Comparison of ENCODE assay signal across 26 cellular contexts in genomic region chr6:29200767-29201662, GRCh38. TPM values are rescaled to one million over a fixed set of nuclear protein-coding genes. Genes with fewer than 3 reads are reported as not detected.
"Had no signal": no experiment of that assay in that cellular context is flagged by ENCODE, and none has a peak within 500 bp of the region (broad histone marks: within the 10 kb centered on the region; RNA-seq: fewer than 3 reads in every experiment).

No MANE protein-coding gene starts in this region.

- H3K27ac ChIP-seq: SJSA1 had no signal

- H3K4me1 Mint-ChIP-seq: activated naive CD8-positive, alpha-beta T cell treated with anti-CD3 and anti-CD28 coated beads for 36 hours had no signal

- H3K9me3 Mint-ChIP-seq: activated CD8-positive, alpha-beta T cell treated with anti-CD3 and anti-CD28 coated beads for 36 hours; activated naive CD4-positive, alpha-beta T cell treated with anti-CD3 and anti-CD28 coated beads, Interleukin-2, amount 10 ng/mL, durations not matched to agents 7 days and 5 days; activated naive CD8-positive, alpha-beta T cell treated with anti-CD3 and anti-CD28 coated beads for 36 hours; activated T-cell treated with anti-CD3 and anti-CD28 coated beads, Interleukin-2, amount 50 U/mL, for 72 hours; activated T-helper 2 cell treated with anti-CD3 and anti-CD28 coated beads, Interferon-gamma antibody, Interleukin-2, Interleukin-4, amounts not matched to agents 10 μg/mL and 5 μg/mL and 100 μg/mL, durations not matched to agents 14 hours and 24 hours and 36 hours; T-helper 1 cell treated with Interleukin-12 subunit alpha and Interleukin-12 subunit beta and Interleukin-4 antibody, amounts not matched to agents 30 μg/mL and 1 μg/mL, for 36 hours had no signal

- H3K36me3 Mint-ChIP-seq: activated naive CD4-positive, alpha-beta T cell treated with anti-CD3 and anti-CD28 coated beads, Interleukin-2, amount 10 ng/mL, durations not matched to agents 7 days and 5 days; activated naive CD8-positive, alpha-beta T cell treated with anti-CD3 and anti-CD28 coated beads for 36 hours; IgD-negative memory B cell had no signal

- DNase-seq: activated CD4-positive, alpha-beta T cell treated with anti-CD3 and anti-CD28 coated beads for 4 hours; activated CD8-positive, alpha-beta memory T cell treated with anti-CD3 and anti-CD28 coated beads, Interleukin-2, amount 50 U/mL, for 4 hours; activated CD8-positive, alpha-beta T cell treated with anti-CD3 and anti-CD28 coated beads for 36 hours; activated gamma-delta T cell treated with Interleukin-2 at 50 U/mL for 16 hours; activated naive CD4-positive, alpha-beta T cell treated with anti-CD3 and anti-CD28 coated beads, Interleukin-2, amount 10 ng/mL, durations not matched to agents 7 days and 5 days; activated naive CD8-positive, alpha-beta T cell treated with anti-CD3 and anti-CD28 coated beads for 36 hours; activated T-cell treated with anti-CD3 and anti-CD28 coated beads, Interleukin-2, amount 50 U/mL, for 72 hours; KG1; NCI-H1048; NCI-H1417; NCI-H1694; NCI-H2029; NCI-H2107; NCI-H2171 treated with DMSO at 0.1 percent for 48 hours; NCI-H345; NCI-H510A; NCI-H526 treated with DMSO at 0.1 percent for 48 hours; PC-3 had no signal

- H3K4me3 ChIP-seq: SJSA1 had no signal

- H3K27ac Mint-ChIP-seq: activated CD8-positive, alpha-beta T cell treated with anti-CD3 and anti-CD28 coated beads for 36 hours; activated naive CD4-positive, alpha-beta T cell treated with anti-CD3 and anti-CD28 coated beads, Interleukin-2, amount 10 ng/mL, durations not matched to agents 7 days and 5 days; activated naive CD8-positive, alpha-beta T cell treated with anti-CD3 and anti-CD28 coated beads for 36 hours; activated T-cell treated with anti-CD3 and anti-CD28 coated beads, Interleukin-2, amount 50 U/mL, for 72 hours; activated T-helper 2 cell treated with anti-CD3 and anti-CD28 coated beads, Interferon-gamma antibody, Interleukin-2, Interleukin-4, amounts not matched to agents 10 μg/mL and 5 μg/mL and 100 μg/mL, durations not matched to agents 14 hours and 24 hours and 36 hours; IgD-negative memory B cell; T-helper 1 cell treated with Interleukin-12 subunit alpha and Interleukin-12 subunit beta and Interleukin-4 antibody, amounts not matched to agents 30 μg/mL and 1 μg/mL, for 36 hours had no signal

- H3K27me3 Mint-ChIP-seq: activated naive CD4-positive, alpha-beta T cell treated with anti-CD3 and anti-CD28 coated beads, Interleukin-2, amount 10 ng/mL, durations not matched to agents 7 days and 5 days had no signal

- ATAC-seq: activated CD4-positive, CD25-positive, alpha-beta regulatory T cell treated with anti-CD3 and anti-CD28 coated beads, Interleukin-2, amount 50 U/mL, for 24 hours; activated CD8-positive, alpha-beta T cell treated with anti-CD3 and anti-CD28 coated beads for 36 hours; activated T-cell treated with anti-CD3 and anti-CD28 coated beads, Interleukin-2, amount 50 U/mL, for 72 hours; PC-3; SK-N-SH treated with all-trans-retinoic acid at 6 μM for 48 hours had no signal

- H3K4me3 Mint-ChIP-seq: activated CD8-positive, alpha-beta T cell treated with anti-CD3 and anti-CD28 coated beads for 36 hours; activated naive CD4-positive, alpha-beta T cell treated with anti-CD3 and anti-CD28 coated beads, Interleukin-2, amount 10 ng/mL, durations not matched to agents 7 days and 5 days; activated naive CD8-positive, alpha-beta T cell treated with anti-CD3 and anti-CD28 coated beads for 36 hours; activated T-cell treated with anti-CD3 and anti-CD28 coated beads, Interleukin-2, amount 50 U/mL, for 72 hours; IgD-negative memory B cell; T-helper 1 cell treated with Interleukin-12 subunit alpha and Interleukin-12 subunit beta and Interleukin-4 antibody, amounts not matched to agents 30 μg/mL and 1 μg/mL, for 36 hours had no signal

RNA-seq across cellular contexts. Expression of gene OR2J2, which starts 30.3 kb away (rescaled TPM):
- total RNA-seq: activated CD8-positive, alpha-beta T cell treated with anti-CD3 and anti-CD28 coated beads for 36 hours; activated naive CD8-positive, alpha-beta T cell treated with anti-CD3 and anti-CD28 coated beads for 36 hours; activated T-cell treated with anti-CD3 and anti-CD28 coated beads, Interleukin-2, amount 50 U/mL, for 72 hours; activated T-helper 2 cell treated with anti-CD3 and anti-CD28 coated beads, Interferon-gamma antibody, Interleukin-2, Interleukin-4, amounts not matched to agents 10 μg/mL and 5 μg/mL and 100 μg/mL, durations not matched to agents 14 hours and 24 hours and 36 hours; LHCN-M2; M059J; PC-3; SJSA1 had no signal
